In the genomic region with DNA sequence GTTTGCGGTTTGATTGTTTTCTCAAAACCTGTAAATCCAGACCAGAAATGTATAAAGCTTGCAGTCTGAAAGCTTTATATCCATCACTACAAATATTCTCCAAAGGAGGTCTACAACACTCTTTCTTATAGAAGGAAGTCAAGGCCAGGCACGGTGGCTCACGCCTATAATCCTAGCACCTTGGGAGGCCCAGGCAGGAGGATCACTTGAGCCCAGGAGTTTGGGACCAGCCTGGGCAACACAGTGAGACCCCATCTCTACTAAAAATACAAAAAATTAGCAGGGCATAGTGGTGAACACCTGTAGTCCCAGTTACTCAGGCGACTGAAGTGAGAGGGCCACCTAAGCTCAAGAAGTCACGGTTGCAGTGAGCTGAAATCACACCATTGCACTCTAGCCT, we compare ENCODE assay signal across 1 cellular context. TPM values are rescaled to one million over a fixed set of nuclear protein-coding genes. Genes with fewer than 3 reads are reported as not detected.
"Had no signal": no experiment of that assay in that cellular context is flagged by ENCODE, and none has a peak within 500 bp of the region (broad histone marks: within the 10 kb centered on the region; RNA-seq: fewer than 3 reads in every experiment).

No MANE protein-coding gene starts in this region.

RNA-seq across cellular contexts. Expression of a gene that starts 8.9 kb away (rescaled TPM):
- total RNA-seq: G401 had no signal
